In genomic region chr6:154277578-154278128, GRCh38 we compare ENCODE assay signal across 9 cellular contexts.
DNase-seq lines count a peak whose midpoint lies in the region; ATAC-seq and TF ChIP-seq lines count a peak whose summit lies in the region.
"Had no signal": no experiment of that assay in that cellular context is flagged by ENCODE, and none has a peak within 500 bp of the region (broad histone marks: within the 10 kb centered on the region; RNA-seq: fewer than 3 reads in every experiment).

No MANE protein-coding gene starts in this region.

- H3K9me3 ChIP-seq in A673 (ENCODE audit: low read depth, low read length, poor library complexity, severe bottlenecking) (no peaks in the 10 kb centered on the region), PC-3 (ENCODE audit: low read length) (no peaks in the 10 kb centered on the region), tibial nerve (no peaks in the 10 kb centered on the region)

- peak overlapping the region; percentile 95 for H2AFZ ChIP-seq in PC-3 (ENCODE audit: low read length)

- H3K27ac Mint-ChIP-seq in effector memory CD8-positive, alpha-beta T cell: peak overlapping the region; percentile 31 to 45

- BruUV-seq in A673 (replicated peaks; lab: Mats Ljungman, UMichigan) (no TSS peak), PC-3 (replicated peaks; lab: Mats Ljungman, UMichigan) (no TSS peak)

- H3K27me3 Mint-ChIP-seq in effector memory CD8-positive, alpha-beta T cell: no peaks in the 10 kb centered on the region

- CTCF ChIA-PET in A673 (lab: Charles Lee): interaction anchor here (0.5 to 1.0 kb wide), 5 partner anchors 11 to 280 kb away, joined by 3 to 5 read pairs (median 3); no protein-coding TSS in a partner anchor
- CTCF ChIA-PET in PC-3 (lab: Charles Lee): interaction anchor here (0.6 to 1.4 kb wide), 4 partner anchors 15 to 180 kb away, joined by 3 to 10 read pairs (median 3); no protein-coding TSS in a partner anchor

- H3K4me3 Mint-ChIP-seq in effector memory CD8-positive, alpha-beta T cell: peak overlapping the region; percentile 62 to 70

- POLR2A ChIA-PET in A673 (lab: Charles Lee; ENCODE audit: low non-redundant PET): no interaction called here
- POLR2A ChIA-PET in PC-3 (lab: Charles Lee; ENCODE audit: unreplicated experiment): no interaction called here

- H3F3A ChIP-seq in PC-3 (ENCODE audit: low read length, unreplicated experiment): no peaks in the 10 kb centered on the region

- no peaks in the 10 kb centered on the region for H3K9me3 Mint-ChIP-seq in effector memory CD8-positive, alpha-beta T cell

- H3K4me1 ChIP-seq in A673 (ENCODE audit: insufficient read depth, low read length, poor library complexity, severe bottlenecking) (no peaks in the 10 kb centered on the region), PC-3 (ENCODE audit: insufficient read depth, low read length) (no peaks in the 10 kb centered on the region), tibial nerve (peaks cover 0 to 16% (median 0%) of the 10 kb centered on the region in 4 donors)

- TF ChIP-seq CTCF in A673 (conservative IDR thresholded peaks at IDR 0.05; ENCODE audit: low read depth, low read length): no peak
- no peak for TF ChIP-seq CTCF in PC-3 (conservative IDR thresholded peaks at IDR 0.05; ENCODE audit: low read depth, low read length)
- TF ChIP-seq CTCF in GM10266 (IDR thresholded peaks at IDR 0.05; ENCODE audit: control insufficient read depth, insufficient read depth, low read depth, missing control alignments): no peak
- TF ChIP-seq CTCF in tibial nerve (IDR thresholded peaks at IDR 0.05): peak in 1 of 5 experiments; percentile 2

- H3K36me3 Mint-ChIP-seq in effector memory CD8-positive, alpha-beta T cell (ENCODE audit: insufficient read depth): no peaks in the 10 kb centered on the region

- no peaks in the 10 kb centered on the region for H3K9me2 ChIP-seq in PC-3 (replicated peaks; ENCODE audit: low read length)

- H3K36me3 ChIP-seq in A673 (ENCODE audit: insufficient read depth, low read length, poor library complexity, severe bottlenecking): no peaks in the 10 kb centered on the region
- H3K36me3 ChIP-seq in PC-3 (ENCODE audit: low read depth, low read length): no peaks in the 10 kb centered on the region
- no peaks in the 10 kb centered on the region for H3K36me3 ChIP-seq in tibial nerve

- no peaks in the 10 kb centered on the region for H4K20me1 ChIP-seq in PC-3 (ENCODE audit: low read length)

- peak overlapping the region; percentile 29 for H3K4me3 ChIP-seq in A673 (ENCODE audit: low read depth, low read length, poor library complexity, severe bottlenecking)
- peak overlapping the region; percentile 72 for H3K4me3 ChIP-seq in PC-3 (ENCODE audit: low read length)
- peak overlapping the region in 2 of 4 donors; percentile 19 to 30 for H3K4me3 ChIP-seq in tibial nerve

- no peak for TF ChIP-seq POLR2A in tibial nerve (IDR thresholded peaks at IDR 0.05)

- H3K27me3 ChIP-seq in A673 (replicated peaks; ENCODE audit: insufficient read depth, low read depth, low read length, poor library complexity) (no peaks in the 10 kb centered on the region), PC-3 (ENCODE audit: low read length) (no peaks in the 10 kb centered on the region), tibial nerve (no peaks in the 10 kb centered on the region)

- peak; percentile 47 for ATAC-seq in GM18870 (IDR thresholded peaks at IDR 0.05; ENCODE audit: unreplicated experiment)
- peak; percentile 50 for ATAC-seq in PC-3
- ATAC-seq in effector memory CD8-positive, alpha-beta T cell (replicated peaks): peak; percentile 51

- no peaks in the 10 kb centered on the region for H3K79me2 ChIP-seq in PC-3 (ENCODE audit: low read length)

- H3K4me1 Mint-ChIP-seq in effector memory CD8-positive, alpha-beta T cell (ENCODE audit: low read depth in 2 of 2): peaks cover 8 to 16% of the 10 kb centered on the region in 2 donors

- no peak for TF ChIP-seq EP300 in tibial nerve (IDR thresholded peaks at IDR 0.05)

- H3K27ac ChIP-seq in A673 (ENCODE audit: low read depth, low read length, poor library complexity, severe bottlenecking): no peak overlapping the region
- H3K27ac ChIP-seq in PC-3 (ENCODE audit: low read length): no peak overlapping the region
- no peak overlapping the region for H3K27ac ChIP-seq in tibial nerve

- 58 to 63% methylated on average over 7 of the region's 7 CpGs for WGBS in tibial nerve, 2 donors

- intact Hi-C loops in A673 (cut with micrococcal nuclease; ENCODE audit: unreplicated experiment): loop anchor here (1.0 kb wide), 1 partner anchor 121 kb away; no protein-coding TSS in a partner anchor
- intact Hi-C loops in PC-3 (cut with micrococcal nuclease): loop anchor here (1.0 kb wide), 2 partner anchors 93 to 123 kb away; no protein-coding TSS in a partner anchor

- peak overlapping the region; percentile 93 for H3K4me2 ChIP-seq in PC-3 (ENCODE audit: low read length)

- DNase-seq in A673 (ENCODE audit: low spot score) (no peak), PC-3 (no peak), CD1c-positive myeloid dendritic cell (ENCODE audit: extremely low spot score) (no peak), putamen (ENCODE audit: low spot score) (no peak), GM10266 (ENCODE audit: extremely low spot score) (no peak), tibial nerve (ENCODE audit: low spot score in 2 of 2) (no peak)
- DNase-seq in effector memory CD8-positive, alpha-beta T cell: no peak
- DNase-seq: NCI-H226 had no signal

- peak overlapping the region; percentile 34; the same call in 1 of the 2 replicates for H3K9ac ChIP-seq in PC-3 (ENCODE audit: low read length)
